Comparison of ENCODE assay signal across 9 cellular contexts in the genomic region with DNA sequence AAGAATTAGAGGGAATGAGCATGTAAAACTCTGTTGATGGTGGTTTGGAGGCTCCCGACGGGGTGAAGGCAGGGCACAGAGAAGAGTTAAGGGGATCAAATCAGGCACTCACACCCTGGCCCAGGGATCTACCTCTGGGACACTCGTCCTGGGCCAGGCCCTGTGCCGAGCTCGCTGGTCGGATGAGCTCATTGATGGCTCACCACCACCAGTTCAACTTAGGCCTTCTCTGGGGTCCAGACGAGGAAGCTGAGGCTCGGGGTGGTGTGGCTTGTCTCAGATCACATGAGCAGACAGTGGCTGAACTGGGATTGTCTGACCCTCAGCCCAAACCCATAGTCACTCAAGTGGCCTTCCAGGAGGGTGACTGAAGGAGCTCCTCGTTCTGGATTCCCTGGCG. TPM values are rescaled to one million over a fixed set of nuclear protein-coding genes. Genes with fewer than 3 reads are reported as not detected.
DNase-seq lines count a peak whose midpoint lies in the region; ATAC-seq, FAIRE-seq and TF ChIP-seq lines count a peak whose summit lies in the region.
"Had no signal": no experiment of that assay in that cellular context is flagged by ENCODE, and none has a peak within 500 bp of the region (broad histone marks: within the 10 kb centered on the region; RNA-seq: fewer than 3 reads in every experiment).

No MANE protein-coding gene starts in this region.

- no peak for FAIRE-seq in GM19239 (lab: Jason Lieb, UNC)

- peak overlapping the region in 3 of 4 donors; percentile 86 to 90 (median 90) for H3K27ac ChIP-seq in esophagus squamous epithelium
- H3K27ac ChIP-seq in rectal smooth muscle tissue (ENCODE audit: low read depth, low read length) = no peak overlapping the region

- H3K9ac ChIP-seq in rectal smooth muscle tissue (ENCODE audit: low read length) = no peak overlapping the region

- no peak for ATAC-seq in T-cell (replicated peaks in 1 of 4)

- WGBS in esophagus squamous epithelium, 2 donors = 49 to 73% methylated on average over 4 to 7 of the region's 10 CpGs

- H3K4me1 ChIP-seq in esophagus squamous epithelium = peaks cover 33 to 60% (median 37%) of the 10 kb centered on the region in 3 donors
- H3K4me1 ChIP-seq in rectal smooth muscle tissue (ENCODE audit: control insufficient read depth, insufficient read depth, low read length) = peaks cover 13% of the 10 kb centered on the region

- DNase-seq in T-cell = no peak
- DNase-seq in esophagus squamous epithelium (lab: John Stamatoyannopoulos, UW) = no peak
- no peak for DNase-seq in amygdala (lab: John Stamatoyannopoulos, UW)
- DNase-seq in hepatic stellate cell (ENCODE audit: low spot score) = no peak
- DNase-seq in GM19239 (ENCODE audit: insufficient read length, low spot score) = no peak
- DNase-seq in inferior parietal cortex (ENCODE audit: extremely low spot score) = no peak
- DNase-seq: erythroblast had no signal

- H3K36me3 ChIP-seq in esophagus squamous epithelium = peaks cover 0 to 19% (median 0%) of the 10 kb centered on the region in 3 donors
- H3K36me3 ChIP-seq in rectal smooth muscle tissue (ENCODE audit: control insufficient read depth, insufficient read depth, low read length) = no peaks in the 10 kb centered on the region

- no peaks in the 10 kb centered on the region for H3K9me3 Mint-ChIP-seq in T-cell

- no peaks in the 10 kb centered on the region for H3K9me3 ChIP-seq in esophagus squamous epithelium

- no peaks in the 10 kb centered on the region for H3K27me3 Mint-ChIP-seq in T-cell

- peak overlapping the region; percentile 71 to 80 for H3K27ac Mint-ChIP-seq in T-cell

- H3K4me3 ChIP-seq in GM12875 (ENCODE audit: low read depth, low read length) = peak overlapping the region; percentile 5
- peak overlapping the region in 2 of 4 donors; percentile 98 to 99 for H3K4me3 ChIP-seq in esophagus squamous epithelium
- peak overlapping the region; percentile 25 for H3K4me3 ChIP-seq in rectal smooth muscle tissue (ENCODE audit: low read length)

- no peaks in the 10 kb centered on the region for H3K36me3 Mint-ChIP-seq in T-cell

- H3K4me3 Mint-ChIP-seq in T-cell = peak overlapping the region; percentile 74 to 80 (median 77)

- CTCF ChIA-PET in T-cell (lab: Charles Lee) = interaction anchor here (0.6 to 0.9 kb wide), 4 partner anchors 13 to 1577 kb away, joined by 3 to 7 read pairs (median 4); no protein-coding TSS in a partner anchor

- no peak for TF ChIP-seq CTCF in GM12875 (IDR thresholded peaks at IDR 0.05; ENCODE audit: borderline replicate concordance, insufficient read depth, low read depth, low read length)
- TF ChIP-seq CTCF in esophagus squamous epithelium (IDR thresholded peaks at IDR 0.05) = no peak

- POLR2A ChIA-PET in T-cell (lab: Charles Lee) = interaction anchor here in 1 of 2 donors (0.6 kb wide), 2 partner anchors 54 to 337 kb away, joined by 3 read pairs; no protein-coding TSS in a partner anchor

- peaks cover 60 to 68% (median 67%) of the 10 kb centered on the region in 3 donors for H3K4me1 Mint-ChIP-seq in T-cell

- intact Hi-C loops in esophagus squamous epithelium (cut with DNase I) = no loop called here

- H3K27me3 ChIP-seq in esophagus squamous epithelium = no peaks in the 10 kb centered on the region
- no peaks in the 10 kb centered on the region for H3K27me3 ChIP-seq in rectal smooth muscle tissue (ENCODE audit: control insufficient read depth, insufficient read depth, low read length)

- no peak for TF ChIP-seq POLR2A in esophagus squamous epithelium (IDR thresholded peaks at IDR 0.05)

RNA-seq across cellular contexts. Expression of gene NACC1, which starts 1.6 kb away (rescaled TPM):
- total RNA-seq in T-cell = 10 to 100 TPM; 23.8 to 44.9 (median 38.1) TPM
- 10 to 100 TPM; 26.7 to 45.5 (median 37.1) TPM for total RNA-seq in esophagus squamous epithelium

RNA-seq across cellular contexts. Expression of gene TRMT1, which starts 3.1 kb away (rescaled TPM):
- total RNA-seq in T-cell (100 to 1,000 TPM in 2 of 5 donors, 10 to 100 TPM in 3; 68.9 to 121 (median 95.6) TPM), esophagus squamous epithelium (10 to 100 TPM; 19.4 to 42.5 (median 29.0) TPM)

RNA-seq across cellular contexts. Expression of gene LYL1, which starts 17.0 kb away (rescaled TPM):
- total RNA-seq in T-cell = 10 to 100 TPM in 3 of 5 donors, 1 to 10 TPM in 2; 3.4 to 20.6 (median 15.4) TPM
- total RNA-seq in esophagus squamous epithelium = 10 to 100 TPM in 1 of 4 donors, 1 to 10 TPM in 3; 2.1 to 13.0 (median 3.9) TPM

RNA-seq across cellular contexts. Expression of gene STX10, which starts 30.5 kb away (rescaled TPM):
- total RNA-seq in T-cell = 10 to 100 TPM; 43.8 to 89.6 (median 67.3) TPM
- total RNA-seq in esophagus squamous epithelium = 10 to 100 TPM; 50.3 to 80.4 (median 69.3) TPM

RNA-seq across cellular contexts. Expression of gene IER2, which starts 30.6 kb away (rescaled TPM):
- total RNA-seq in T-cell (100 to 1,000 TPM; 165 to 413 (median 196) TPM), esophagus squamous epithelium (100 to 1,000 TPM in 1 of 4 donors, 10 to 100 TPM in 3; 46.5 to 118 (median 76.9) TPM)
